Comparison of ENCODE assay signal across 8 cellular contexts in genomic region chr15:99704444-99704838, GRCh38. TPM values are rescaled to one million over a fixed set of nuclear protein-coding genes. Genes with fewer than 3 reads are reported as not detected.
DNase-seq lines count a peak whose midpoint lies in the region; ATAC-seq, FAIRE-seq and TF ChIP-seq lines count a peak whose summit lies in the region.

No MANE protein-coding gene starts in this region.

- BruUV-seq in HepG2 (replicated peaks; lab: Mats Ljungman, UMichigan) = no TSS peak

- no peak overlapping the region for H3K4me3 ChIP-seq in HAP-1
- no peak overlapping the region for H3K4me3 ChIP-seq in choroid plexus epithelial cell (ENCODE audit: low read depth, low read length)
- no peak overlapping the region for H3K4me3 ChIP-seq in HepG2 (replicated peaks in 1 of 3; ENCODE audit: insufficient read depth in 1 of 3, low read depth in 2 of 3, low read length in 3 of 3)
- no peak overlapping the region for H3K4me3 ChIP-seq in thoracic aorta

- no peaks in the 10 kb centered on the region for H3K79me2 ChIP-seq in HepG2 (ENCODE audit: insufficient read depth, low read length)

- H4K20me1 ChIP-seq in HepG2 (ENCODE audit: insufficient read depth, low read length) = no peaks in the 10 kb centered on the region

- H3K4me1 ChIP-seq in HAP-1 (peaks cover 16% of the 10 kb centered on the region), HepG2 (ENCODE audit: insufficient read depth, low read length) (peaks cover 15% of the 10 kb centered on the region), thoracic aorta (ENCODE audit: control insufficient read depth in 1 of 2, low read depth in 2 of 2) (peaks cover 23 to 35% of the 10 kb centered on the region in 2 donors)

- no peak overlapping the region for H3K4me2 ChIP-seq in HepG2 (ENCODE audit: low read depth, low read length)

- ATAC-seq in HepG2 (peak; percentile 89), thoracic aorta (ENCODE audit: insufficient number of reproducible peaks, low FRiP score, low read depth) (no peak)

- FAIRE-seq in RCC 7860 (lab: Jason Lieb, UNC) (peak; percentile 75), HepG2 (lab: Jason Lieb, UNC) (peak; percentile 83)

- no peak for TF ChIP-seq EP300 in HepG2 (IDR thresholded peaks at IDR 0.05; ENCODE audit: low read depth in 2 of 2, low read length in 2 of 2)
- TF ChIP-seq EP300 in HepG2 (CRISPR knock-in tag; IDR thresholded peaks at IDR 0.05; ENCODE audit: borderline replicate concordance) = no peak

- no peak overlapping the region for H3K27ac ChIP-seq in 22Rv1
- no peak overlapping the region for H3K27ac ChIP-seq in HepG2 (ENCODE audit: extremely low read length, insufficient read depth, low read length)
- H3K27ac ChIP-seq in thoracic aorta = peak overlapping the region; percentile 82 to 86

- H3K36me3 ChIP-seq in HAP-1 (replicated peaks) (no peaks in the 10 kb centered on the region), HepG2 (replicated peaks in 1 of 2; ENCODE audit: control insufficient read depth in 1 of 2, insufficient read depth in 2 of 2, low read length in 2 of 2) (peaks cover 2 to 7% of the 10 kb centered on the region in 2 experiments; a peak in 1 of 5 replicates), thoracic aorta (no peaks in the 10 kb centered on the region)

- CTCF ChIA-PET in HepG2 (lab: Yijun Ruan, JAX; ENCODE audit: low intra/inter-chr PET ratio, low total read pairs) = interaction anchor here (1.2 to 2.3 kb wide), 4 partner anchors 51 to 431 kb away, joined by 3 to 26 read pairs (median 15); no protein-coding TSS in a partner anchor

- no peak for TF ChIP-seq POLR2A in HepG2 (IDR thresholded peaks at IDR 0.05; ENCODE audit: insufficient read depth in 1 of 2, low read depth in 2 of 2, low read length in 2 of 2)

- no peak overlapping the region for H3K9ac ChIP-seq in HepG2 (ENCODE audit: insufficient read depth, low read depth, low read length)

- TF ChIP-seq CTCF in 22Rv1 (IDR thresholded peaks at IDR 0.05) (peak; percentile 76), choroid plexus epithelial cell (conservative IDR thresholded peaks at IDR 0.05; ENCODE audit: low read depth, low read length) (peak; percentile 77), HepG2 (CRISPR knock-in tag; IDR thresholded peaks at IDR 0.05) (peak; percentile 86), thoracic aorta (IDR thresholded peaks at IDR 0.05) (peak; percentile 70)

- DNase-seq in GDM1 (lab: John Stamatoyannopoulos, UW) = peak; percentile 74
- DNase-seq in HAP-1 (ENCODE audit: low spot score in 2 of 2) = peak; percentile 56 to 75
- DNase-seq in LoVo (ENCODE audit: low spot score) = peak; percentile 91
- DNase-seq in RCC 7860 (ENCODE audit: low spot score) = peak; percentile 71
- DNase-seq in choroid plexus epithelial cell (ENCODE audit: low read depth) = peak; percentile 97
- DNase-seq in HepG2 (ENCODE audit: low spot score) = peak; percentile 81
- DNase-seq in thoracic aorta (ENCODE audit: low spot score) = no peak

- H3K9me3 ChIP-seq in HAP-1 (no peaks in the 10 kb centered on the region), HepG2 (ENCODE audit: low read length) (no peaks in the 10 kb centered on the region), thoracic aorta (no peaks in the 10 kb centered on the region)

- intact Hi-C loops in HepG2 (cut with micrococcal nuclease; ENCODE audit: unreplicated experiment) = loop anchor here (1.0 to 5.0 kb wide), 6 partner anchors 51 to 431 kb away; no protein-coding TSS in a partner anchor

- in situ Hi-C loops in HAP-1 (cut with MboI; ENCODE audit: low sequenced_read_pairs) = no loop called here
- in situ Hi-C loops in HepG2 (cut with HindIII; ENCODE audit: extremely low pct_ligation_motif_present, low pct_unique_long_range_greater_than_20kb) = loop anchor here (25.0 kb wide), 1 partner anchor 292 kb away; no protein-coding TSS in a partner anchor

- 37% methylated on average over 3 of the region's 3 CpGs for WGBS in HepG2 (ENCODE audit: low lambda C conversion rate)

- POLR2A ChIA-PET in HepG2 (lab: Yijun Ruan, JAX) = interaction anchor here (0.9 to 1.9 kb wide), 5 partner anchors 29 to 417 kb away, joined by 3 to 13 read pairs (median 6); partner anchors contain the start of genes LYSMD4 and MEF2A

- peak; percentile 64; the same call in 1 of the 2 replicates for TF ChIP-seq RAD21 in HepG2 (CRISPR knock-in tag; IDR thresholded peaks at IDR 0.05)

- no peak overlapping the region for H2AFZ ChIP-seq in HepG2 (ENCODE audit: low read length)

- H3K27me3 ChIP-seq in HAP-1 (ENCODE audit: low read depth) (no peaks in the 10 kb centered on the region), HepG2 (ENCODE audit: control insufficient read depth in 1 of 2, insufficient read depth in 2 of 2, low read length in 2 of 2) (no peaks in the 10 kb centered on the region), thoracic aorta (replicated peaks; ENCODE audit: insufficient read depth) (no peaks in the 10 kb centered on the region)

TF ChIP-seq in HepG2, 621 proteins besides CTCF, POLR2A, EP300 and RAD21:
- TF ChIP-seq CEBPG (CRISPR knock-in tag; IDR thresholded peaks at IDR 0.05) = 0 out of 2 replicates have a peak, but pooled peaks have one; percentile 7
- peak; percentile 58; the same call in 1 of the 2 replicates for TF ChIP-seq MIXL1 (CRISPR knock-in tag; IDR thresholded peaks at IDR 0.05)
- no peak for TF ChIP-seq ZNF143 (CRISPR knock-in tag; IDR thresholded peaks at IDR 0.05)
- peak; percentile 87 for TF ChIP-seq SMC3 (IDR thresholded peaks at IDR 0.05; ENCODE audit: low read length)
- TF ChIP-seq ATRX (CRISPR knock-in tag; IDR thresholded peaks at IDR 0.05; ENCODE audit: borderline replicate concordance) = no peak
- no peak for TF ChIP-seq ZFP36L2 (CRISPR knock-in tag; IDR thresholded peaks at IDR 0.05)
- TF ChIP-seq STAG1 (CRISPR knock-in tag; IDR thresholded peaks at IDR 0.05) = peak; percentile 94
- TF ChIP-seq IRF2 (CRISPR knock-in tag; IDR thresholded peaks at IDR 0.05) = peak; percentile 20; the same call in 1 of the 2 replicates

RNA-seq across cellular contexts. Expression of gene LYSMD4, which starts 28.8 kb away (rescaled TPM):
- total RNA-seq in HepG2 (2016; rRNA removed; fragmentation: Illumina TruSeq; extraction: Trizol) = 5.6 and 8.5 TPM in 2 replicates
- 1.4 TPM in 2 replicates for total RNA-seq in HepG2 (2016; cell fraction: cytosol; rRNA removed; fragmentation: Illumina TruSeq; extraction: Trizol; ENCODE audit: low read depth)
- 4.3 and 8.0 TPM in 2 replicates for total RNA-seq in HepG2 (2016; cell fraction: insoluble cytoplasmic fraction; rRNA removed; fragmentation: Illumina TruSeq; extraction: Trizol)
- 4.1 and 4.7 TPM in 2 replicates for total RNA-seq in HepG2 (2016; cell fraction: membrane; rRNA removed; fragmentation: Illumina TruSeq; extraction: Trizol)
- 10.5 and 12.4 TPM in 2 replicates for total RNA-seq in HepG2 (2016; cell fraction: nucleus; rRNA removed; fragmentation: Illumina TruSeq; extraction: Trizol)
- 7.4 and 7.9 TPM in 2 replicates for polyA plus RNA-seq in HepG2 (2011; rRNA removed)
- 5.0 and 5.5 TPM in 2 replicates for polyA plus RNA-seq in HepG2 (2011; cell fraction: cytosol; rRNA removed)
- 35.1 and 36.9 TPM in 2 replicates for polyA plus RNA-seq in HepG2 (2011; cell fraction: nucleus; rRNA removed)
- polyA plus RNA-seq in HepG2 (2012) = 5.9 and 7.0 TPM in 2 replicates
- polyA plus RNA-seq in HepG2 (2016; cell fraction: cytosol; fragmentation: Illumina TruSeq; extraction: Trizol; ENCODE audit: low read depth) = 1.8 and 2.4 TPM in 2 replicates
- 4.1 and 5.3 TPM in 2 replicates for polyA plus RNA-seq in HepG2 (2016; cell fraction: insoluble cytoplasmic fraction; fragmentation: Illumina TruSeq; extraction: Trizol; ENCODE audit: low read depth)
- polyA plus RNA-seq in HepG2 (2016; cell fraction: membrane; fragmentation: Illumina TruSeq; extraction: Trizol; ENCODE audit: low read depth) = 2.8 and 3.1 TPM in 2 replicates
- polyA plus RNA-seq in HepG2 (2016; cell fraction: nucleus; fragmentation: Illumina TruSeq; extraction: Trizol; ENCODE audit: insufficient read depth, low read depth) = 16.2 and 18.0 TPM in 2 replicates
- 7.4 and 8.7 TPM in 2 replicates for polyA minus RNA-seq in HepG2 (2011; rRNA and poly(A)+ RNA removed; ENCODE audit: low replicate concordance)
- polyA minus RNA-seq in HepG2 (2011; cell fraction: cytosol; rRNA and poly(A)+ RNA removed) = 1.3 and 1.4 TPM in 2 replicates
- 16.1 and 17.4 TPM in 2 replicates for polyA minus RNA-seq in HepG2 (2011; cell fraction: nucleus; rRNA and poly(A)+ RNA removed)
- 1 to 10 TPM; 6.8 to 9.7 TPM for total RNA-seq in thoracic aorta

Comparison
In these comparisons a context has a peak if more than half of its experiments do, and no peak if none do; other contexts are left out.
1. H3K27ac ChIP-seq: peak in thoracic aorta (2 of 2); none in 22Rv1 (single experiment) and HepG2 (single experiment).
2. Peak in every context shown above with its lines, with median percentiles within 50 percentile points of each other: CTCF ChIP-seq.